Comparison of ENCODE assay signal across 18 cellular contexts in the genomic region with DNA sequence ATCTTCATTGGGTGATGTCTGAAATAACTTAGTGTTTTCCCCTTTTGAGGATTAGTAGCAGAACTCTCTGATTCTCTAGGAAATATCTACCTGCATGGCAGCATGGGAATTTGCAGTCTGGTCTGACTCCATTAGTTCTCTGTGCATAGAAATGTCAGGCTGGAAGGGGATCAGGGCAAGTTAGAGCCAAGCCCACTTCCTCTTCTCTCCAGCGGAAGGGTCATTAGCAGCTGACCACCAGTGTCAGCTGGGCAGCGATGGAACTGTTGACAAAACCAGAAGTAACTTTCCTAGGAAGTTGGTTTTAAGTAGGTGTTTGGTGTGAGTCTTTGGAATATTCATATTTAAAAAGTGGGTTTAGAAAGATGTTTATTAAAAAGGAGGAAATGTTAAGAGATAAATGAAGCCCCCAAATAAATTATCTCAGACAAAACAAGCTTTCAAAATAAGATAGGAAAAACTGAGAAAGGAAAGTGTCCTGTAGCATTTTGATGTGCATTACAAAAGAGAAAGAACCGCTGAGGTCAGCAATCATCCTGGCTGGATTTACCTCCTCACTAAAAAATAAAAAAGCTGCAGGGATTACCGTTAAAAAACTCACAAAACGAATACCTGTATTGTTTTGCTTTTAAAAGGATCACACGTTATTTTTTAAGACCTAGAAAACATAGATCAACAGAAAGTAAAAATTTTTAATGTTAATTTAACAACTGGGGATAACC. TPM values are rescaled to one million over a fixed set of nuclear protein-coding genes. Genes with fewer than 3 reads are reported as not detected.
A peak's percentile ranks its signal among the peaks of the same experiment; 100 is the strongest.
DNase-seq lines count a peak whose midpoint lies in the region; ATAC-seq lines count a peak whose summit lies in the region.
"Had no signal": no experiment of that assay in that cellular context is flagged by ENCODE, and none has a peak within 500 bp of the region (broad histone marks: within the 10 kb centered on the region; RNA-seq: fewer than 3 reads in every experiment).

No MANE protein-coding gene starts in this region.

- ATAC-seq in Right ventricle myocardium superior (ENCODE audit: poor library complexity) (peak; percentile 38), Right ventricle myocardium inferior (no peak), HG03378 (IDR thresholded peaks at IDR 0.05; ENCODE audit: unreplicated experiment) (no peak), HG02970 (IDR thresholded peaks at IDR 0.05; ENCODE audit: low FRiP score, unreplicated experiment) (no peak)
- ATAC-seq: stimulated activated effector memory CD8-positive, alpha-beta T cell treated with anti-CD3 and anti-CD28 coated beads, Interleukin-12 subunit alpha, Interleukin-12 subunit beta, amount 100 ng/mL, for 72 hours had no signal

- DNase-seq in Right ventricle myocardium superior (no peak), Right ventricle myocardium inferior (ENCODE audit: missing footprints) (no peak), dermis blood vessel endothelial cell (peak; percentile 21), midbrain (lab: John Stamatoyannopoulos, UW) (peak; percentile 17), NCI-H187 treated with DMSO at 0.1 percent for 48 hours (lab: John Stamatoyannopoulos, UW) (no peak), HuH-7 (ENCODE audit: low spot score) (no peak)
- DNase-seq: activated CD4-positive, CD25-positive, alpha-beta regulatory T cell treated with anti-CD3 and anti-CD28 coated beads, Interleukin-2, amount 50 U/mL, for 72 hours; activated naive CD4-positive, alpha-beta T cell treated with anti-CD3 and anti-CD28 coated beads, Interleukin-2, amount 10 ng/mL, durations not matched to agents 7 days and 5 days; DMS79; dorsolateral prefrontal cortex; kidney had no signal

- intact Hi-C loops in Right ventricle myocardium superior (cut with DNase I) (no loop called here), Right ventricle myocardium inferior (cut with DNase I) (no loop called here)

RNA-seq across cellular contexts. Expression of a gene that starts 32.4 kb away (rescaled TPM):
- total RNA-seq in Right ventricle myocardium superior, result 13.4 TPM
- total RNA-seq in Right ventricle myocardium inferior, result 15.1 TPM
- total RNA-seq in dermis blood vessel endothelial cell, result 11.8 and 16.2 TPM in 2 replicates

RNA-seq across cellular contexts. Expression of a gene that starts 57.3 kb away (rescaled TPM):
- total RNA-seq in Right ventricle myocardium superior (not detected), Right ventricle myocardium inferior (not detected), dermis blood vessel endothelial cell (not detected in 2 replicates)
- total RNA-seq: fibroblast of lung; kidney; mucosa of descending colon; osteoblast; T-helper 1 cell treated with Interleukin-12 subunit alpha and Interleukin-12 subunit beta and Interleukin-4 antibody, amounts not matched to agents 30 ng/mL and 1 ng/mL, for 36 hours had no signal

Comparison
In these comparisons a context has a peak if more than half of its experiments do, and no peak if none do; other contexts are left out.
1. DNase-seq: peak in dermis blood vessel endothelial cell (single experiment) and midbrain (single experiment); none in Right ventricle myocardium superior (single experiment), Right ventricle myocardium inferior (single experiment), NCI-H187 treated with DMSO at 0.1 percent for 48 hours (single experiment) and HuH-7 (single experiment).